15 cellular contexts compared by ENCODE assay signal in genomic region chr15:68403161-68403941, GRCh38. TPM values are rescaled to one million over a fixed set of nuclear protein-coding genes. Genes with fewer than 3 reads are reported as not detected.
"Had no signal": no experiment of that assay in that cellular context is flagged by ENCODE, and none has a peak within 500 bp of the region (broad histone marks: within the 10 kb centered on the region; RNA-seq: fewer than 3 reads in every experiment).

No MANE protein-coding gene starts in this region.

- H3K9ac ChIP-seq: neural progenitor cell, parathyroid adenoma had no signal

- H2AFZ ChIP-seq: neural progenitor cell, parathyroid adenoma had no signal

- H3K36me3 ChIP-seq: neural progenitor cell, WERI-Rb-1 had no signal

- H3K27me3 ChIP-seq: brain microvascular endothelial cell, neural progenitor cell had no signal

- H3K4me3 ChIP-seq: neural progenitor cell, SK-N-MC, skin epidermis had no signal

- H3K4me1 ChIP-seq: neural progenitor cell, parathyroid adenoma had no signal

- H3K79me2 ChIP-seq: parathyroid adenoma had no signal

- DNase-seq: activated CD4-positive, alpha-beta T cell treated with anti-CD3 and anti-CD28 coated beads for 4 hours; activated CD8-positive, alpha-beta T cell treated with anti-CD3 and anti-CD28 coated beads for 36 hours; activated effector memory CD4-positive, alpha-beta T cell treated with Interleukin-2 at 50 U/mL for 16 hours; amniotic stem cell; brain microvascular endothelial cell; retina; T1000; WERI-Rb-1 had no signal

- H3K4me2 ChIP-seq: neural progenitor cell had no signal

- FAIRE-seq: endothelial cell of umbilical vein, frontal cortex, keratinocyte had no signal

- H3K27ac ChIP-seq: brain microvascular endothelial cell, neural progenitor cell, parathyroid adenoma, SK-N-MC, skin epidermis, WERI-Rb-1 had no signal

RNA-seq across cellular contexts. Expression of gene ITGA11, which starts 28.6 kb away (rescaled TPM):
- polyA plus RNA-seq: keratinocyte had no signal
